ENCODE assay signal across 1 cellular context in genomic region chr10:44978570-44979280, GRCh38.
TF ChIP-seq lines count a peak whose summit lies in the region.

A gene with protein sequence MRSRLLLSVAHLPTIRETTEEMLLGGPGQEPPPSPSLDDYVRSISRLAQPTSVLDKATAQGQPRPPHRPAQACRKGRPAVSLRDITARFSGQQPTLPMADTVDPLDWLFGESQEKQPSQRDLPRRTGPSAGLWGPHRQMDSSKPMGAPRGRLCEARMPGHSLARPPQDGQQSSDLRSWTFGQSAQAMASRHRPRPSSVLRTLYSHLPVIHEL (minus strand): TSS chr10:44978809. CDS start chr10:44978030, 779 bp downstream.

TF ChIP-seq in GM12878, 131 proteins besides CTCF, POLR2A, EP300 and RAD21 (continued from another document and continues in another):
- TF ChIP-seq, protein P1, sequence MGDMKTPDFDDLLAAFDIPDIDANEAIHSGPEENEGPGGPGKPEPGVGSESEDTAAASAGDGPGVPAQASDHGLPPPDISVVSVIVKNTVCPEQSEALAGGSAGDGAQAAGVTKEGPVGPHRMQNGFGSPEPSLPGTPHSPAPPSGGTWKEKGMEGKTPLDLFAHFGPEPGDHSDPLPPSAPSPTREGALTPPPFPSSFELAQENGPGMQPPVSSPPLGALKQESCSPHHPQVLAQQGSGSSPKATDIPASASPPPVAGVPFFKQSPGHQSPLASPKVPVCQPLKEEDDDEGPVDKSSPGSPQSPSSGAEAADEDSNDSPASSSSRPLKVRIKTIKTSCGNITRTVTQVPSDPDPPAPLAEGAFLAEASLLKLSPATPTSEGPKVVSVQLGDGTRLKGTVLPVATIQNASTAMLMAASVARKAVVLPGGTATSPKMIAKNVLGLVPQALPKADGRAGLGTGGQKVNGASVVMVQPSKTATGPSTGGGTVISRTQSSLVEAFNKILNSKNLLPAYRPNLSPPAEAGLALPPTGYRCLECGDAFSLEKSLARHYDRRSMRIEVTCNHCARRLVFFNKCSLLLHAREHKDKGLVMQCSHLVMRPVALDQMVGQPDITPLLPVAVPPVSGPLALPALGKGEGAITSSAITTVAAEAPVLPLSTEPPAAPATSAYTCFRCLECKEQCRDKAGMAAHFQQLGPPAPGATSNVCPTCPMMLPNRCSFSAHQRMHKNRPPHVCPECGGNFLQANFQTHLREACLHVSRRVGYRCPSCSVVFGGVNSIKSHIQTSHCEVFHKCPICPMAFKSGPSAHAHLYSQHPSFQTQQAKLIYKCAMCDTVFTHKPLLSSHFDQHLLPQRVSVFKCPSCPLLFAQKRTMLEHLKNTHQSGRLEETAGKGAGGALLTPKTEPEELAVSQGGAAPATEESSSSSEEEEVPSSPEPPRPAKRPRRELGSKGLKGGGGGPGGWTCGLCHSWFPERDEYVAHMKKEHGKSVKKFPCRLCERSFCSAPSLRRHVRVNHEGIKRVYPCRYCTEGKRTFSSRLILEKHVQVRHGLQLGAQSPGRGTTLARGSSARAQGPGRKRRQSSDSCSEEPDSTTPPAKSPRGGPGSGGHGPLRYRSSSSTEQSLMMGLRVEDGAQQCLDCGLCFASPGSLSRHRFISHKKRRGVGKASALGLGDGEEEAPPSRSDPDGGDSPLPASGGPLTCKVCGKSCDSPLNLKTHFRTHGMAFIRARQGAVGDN (IDR thresholded peaks at IDR 0.05): peak; percentile 80
- TF ChIP-seq, protein P2, sequence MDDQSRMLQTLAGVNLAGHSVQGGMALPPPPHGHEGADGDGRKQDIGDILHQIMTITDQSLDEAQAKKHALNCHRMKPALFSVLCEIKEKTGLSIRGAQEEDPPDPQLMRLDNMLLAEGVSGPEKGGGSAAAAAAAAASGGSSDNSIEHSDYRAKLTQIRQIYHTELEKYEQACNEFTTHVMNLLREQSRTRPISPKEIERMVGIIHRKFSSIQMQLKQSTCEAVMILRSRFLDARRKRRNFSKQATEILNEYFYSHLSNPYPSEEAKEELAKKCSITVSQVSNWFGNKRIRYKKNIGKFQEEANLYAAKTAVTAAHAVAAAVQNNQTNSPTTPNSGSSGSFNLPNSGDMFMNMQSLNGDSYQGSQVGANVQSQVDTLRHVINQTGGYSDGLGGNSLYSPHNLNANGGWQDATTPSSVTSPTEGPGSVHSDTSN (IDR thresholded peaks at IDR 0.05; ENCODE audit: insufficient replicate concordance, low read depth, low read length): peak; percentile 98
- TF ChIP-seq POLR2AphosphoS5 (IDR thresholded peaks at IDR 0.05; ENCODE audit: low read length) (peak; percentile 98), NKRF (conservative IDR thresholded peaks at IDR 0.05) (no peak), SUPT20H (IDR thresholded peaks at IDR 0.05; ENCODE audit: borderline replicate concordance, control insufficient read depth, low read depth, low read length) (no peak), ZNF622 (IDR thresholded peaks at IDR 0.05) (no peak), PAX5 (IDR thresholded peaks at IDR 0.05; ENCODE audit: borderline replicate concordance, low read depth, low read length) (no peak), ETV6 (conservative IDR thresholded peaks at IDR 0.05 in 1 of 2, IDR thresholded peaks at IDR 0.05 in 1 of 2; ENCODE audit: borderline replicate concordance in 1 of 2, low read depth in 1 of 2) (no peak), RCOR1 (conservative IDR thresholded peaks at IDR 0.05; ENCODE audit: low read depth, low read length) (no peak), DPF2 (IDR thresholded peaks at IDR 0.05) (peak; percentile 84), NR2C1 (IDR thresholded peaks at IDR 0.05) (no peak), NFYA (IDR thresholded peaks at IDR 0.05; ENCODE audit: borderline replicate concordance, low read depth, low read length) (no peak), IKZF1 (conservative IDR thresholded peaks at IDR 0.05) (peak; percentile 81), TARDBP (IDR thresholded peaks at IDR 0.05; ENCODE audit: borderline replicate concordance) (no peak), STAT3 (IDR thresholded peaks at IDR 0.05; ENCODE audit: low read depth, low read length) (no peak), GATAD2B (conservative IDR thresholded peaks at IDR 0.05; ENCODE audit: low read depth) (peak; percentile 25; the same call in 1 of the 2 replicates), NRF1 (conservative IDR thresholded peaks at IDR 0.05; ENCODE audit: low read depth, low read length) (no peak), HDAC2 (IDR thresholded peaks at IDR 0.05) (no peak), FOXK2 (IDR thresholded peaks at IDR 0.05) (0 out of 2 replicates have a peak, but pooled peaks have one; percentile 30), YBX1 (IDR thresholded peaks at IDR 0.05) (no peak), ZZZ3 (IDR thresholded peaks at IDR 0.05; ENCODE audit: control insufficient read depth, insufficient read length, low read depth) (no peak), BMI1 (IDR thresholded peaks at IDR 0.05; ENCODE audit: borderline replicate concordance) (no peak), SREBF2 (IDR thresholded peaks at IDR 0.05; ENCODE audit: low read length) (no peak), HDGF (IDR thresholded peaks at IDR 0.05) (no peak), ZNF384 (IDR thresholded peaks at IDR 0.05; ENCODE audit: borderline replicate concordance, low read depth, low read length) (no peak), PKNOX1 (IDR thresholded peaks at IDR 0.05) (peak; percentile 98), SMAD1 (IDR thresholded peaks at IDR 0.05; ENCODE audit: low read depth, partially characterized antibody) (peak; percentile 43), MTA2 (IDR thresholded peaks at IDR 0.05; ENCODE audit: low read depth) (no peak), MYB (IDR thresholded peaks at IDR 0.05; ENCODE audit: borderline replicate concordance, low read depth, low read length) (no peak), SIX5 (IDR thresholded peaks at IDR 0.05; ENCODE audit: low read depth, low read length, severe bottlenecking) (no peak)
- TF ChIP-seq, protein P3, sequence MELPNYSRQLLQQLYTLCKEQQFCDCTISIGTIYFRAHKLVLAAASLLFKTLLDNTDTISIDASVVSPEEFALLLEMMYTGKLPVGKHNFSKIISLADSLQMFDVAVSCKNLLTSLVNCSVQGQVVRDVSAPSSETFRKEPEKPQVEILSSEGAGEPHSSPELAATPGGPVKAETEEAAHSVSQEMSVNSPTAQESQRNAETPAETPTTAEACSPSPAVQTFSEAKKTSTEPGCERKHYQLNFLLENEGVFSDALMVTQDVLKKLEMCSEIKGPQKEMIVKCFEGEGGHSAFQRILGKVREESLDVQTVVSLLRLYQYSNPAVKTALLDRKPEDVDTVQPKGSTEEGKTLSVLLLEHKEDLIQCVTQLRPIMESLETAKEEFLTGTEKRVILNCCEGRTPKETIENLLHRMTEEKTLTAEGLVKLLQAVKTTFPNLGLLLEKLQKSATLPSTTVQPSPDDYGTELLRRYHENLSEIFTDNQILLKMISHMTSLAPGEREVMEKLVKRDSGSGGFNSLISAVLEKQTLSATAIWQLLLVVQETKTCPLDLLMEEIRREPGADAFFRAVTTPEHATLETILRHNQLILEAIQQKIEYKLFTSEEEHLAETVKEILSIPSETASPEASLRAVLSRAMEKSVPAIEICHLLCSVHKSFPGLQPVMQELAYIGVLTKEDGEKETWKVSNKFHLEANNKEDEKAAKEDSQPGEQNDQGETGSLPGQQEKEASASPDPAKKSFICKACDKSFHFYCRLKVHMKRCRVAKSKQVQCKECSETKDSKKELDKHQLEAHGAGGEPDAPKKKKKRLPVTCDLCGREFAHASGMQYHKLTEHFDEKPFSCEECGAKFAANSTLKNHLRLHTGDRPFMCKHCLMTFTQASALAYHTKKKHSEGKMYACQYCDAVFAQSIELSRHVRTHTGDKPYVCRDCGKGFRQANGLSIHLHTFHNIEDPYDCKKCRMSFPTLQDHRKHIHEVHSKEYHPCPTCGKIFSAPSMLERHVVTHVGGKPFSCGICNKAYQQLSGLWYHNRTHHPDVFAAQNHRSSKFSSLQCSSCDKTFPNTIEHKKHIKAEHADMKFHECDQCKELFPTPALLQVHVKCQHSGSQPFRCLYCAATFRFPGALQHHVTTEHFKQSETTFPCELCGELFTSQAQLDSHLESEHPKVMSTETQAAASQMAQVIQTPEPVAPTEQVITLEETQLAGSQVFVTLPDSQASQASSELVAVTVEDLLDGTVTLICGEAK (IDR thresholded peaks at IDR 0.05; ENCODE audit: borderline replicate concordance): no peak
- TF ChIP-seq, protein P4, sequence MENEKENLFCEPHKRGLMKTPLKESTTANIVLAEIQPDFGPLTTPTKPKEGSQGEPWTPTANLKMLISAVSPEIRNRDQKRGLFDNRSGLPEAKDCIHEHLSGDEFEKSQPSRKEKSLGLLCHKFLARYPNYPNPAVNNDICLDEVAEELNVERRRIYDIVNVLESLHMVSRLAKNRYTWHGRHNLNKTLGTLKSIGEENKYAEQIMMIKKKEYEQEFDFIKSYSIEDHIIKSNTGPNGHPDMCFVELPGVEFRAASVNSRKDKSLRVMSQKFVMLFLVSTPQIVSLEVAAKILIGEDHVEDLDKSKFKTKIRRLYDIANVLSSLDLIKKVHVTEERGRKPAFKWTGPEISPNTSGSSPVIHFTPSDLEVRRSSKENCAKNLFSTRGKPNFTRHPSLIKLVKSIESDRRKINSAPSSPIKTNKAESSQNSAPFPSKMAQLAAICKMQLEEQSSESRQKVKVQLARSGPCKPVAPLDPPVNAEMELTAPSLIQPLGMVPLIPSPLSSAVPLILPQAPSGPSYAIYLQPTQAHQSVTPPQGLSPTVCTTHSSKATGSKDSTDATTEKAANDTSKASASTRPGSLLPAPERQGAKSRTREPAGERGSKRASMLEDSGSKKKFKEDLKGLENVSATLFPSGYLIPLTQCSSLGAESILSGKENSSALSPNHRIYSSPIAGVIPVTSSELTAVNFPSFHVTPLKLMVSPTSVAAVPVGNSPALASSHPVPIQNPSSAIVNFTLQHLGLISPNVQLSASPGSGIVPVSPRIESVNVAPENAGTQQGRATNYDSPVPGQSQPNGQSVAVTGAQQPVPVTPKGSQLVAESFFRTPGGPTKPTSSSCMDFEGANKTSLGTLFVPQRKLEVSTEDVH (IDR thresholded peaks at IDR 0.05; ENCODE audit: low read depth, partially characterized antibody): no peak
- TF ChIP-seq, protein P5, sequence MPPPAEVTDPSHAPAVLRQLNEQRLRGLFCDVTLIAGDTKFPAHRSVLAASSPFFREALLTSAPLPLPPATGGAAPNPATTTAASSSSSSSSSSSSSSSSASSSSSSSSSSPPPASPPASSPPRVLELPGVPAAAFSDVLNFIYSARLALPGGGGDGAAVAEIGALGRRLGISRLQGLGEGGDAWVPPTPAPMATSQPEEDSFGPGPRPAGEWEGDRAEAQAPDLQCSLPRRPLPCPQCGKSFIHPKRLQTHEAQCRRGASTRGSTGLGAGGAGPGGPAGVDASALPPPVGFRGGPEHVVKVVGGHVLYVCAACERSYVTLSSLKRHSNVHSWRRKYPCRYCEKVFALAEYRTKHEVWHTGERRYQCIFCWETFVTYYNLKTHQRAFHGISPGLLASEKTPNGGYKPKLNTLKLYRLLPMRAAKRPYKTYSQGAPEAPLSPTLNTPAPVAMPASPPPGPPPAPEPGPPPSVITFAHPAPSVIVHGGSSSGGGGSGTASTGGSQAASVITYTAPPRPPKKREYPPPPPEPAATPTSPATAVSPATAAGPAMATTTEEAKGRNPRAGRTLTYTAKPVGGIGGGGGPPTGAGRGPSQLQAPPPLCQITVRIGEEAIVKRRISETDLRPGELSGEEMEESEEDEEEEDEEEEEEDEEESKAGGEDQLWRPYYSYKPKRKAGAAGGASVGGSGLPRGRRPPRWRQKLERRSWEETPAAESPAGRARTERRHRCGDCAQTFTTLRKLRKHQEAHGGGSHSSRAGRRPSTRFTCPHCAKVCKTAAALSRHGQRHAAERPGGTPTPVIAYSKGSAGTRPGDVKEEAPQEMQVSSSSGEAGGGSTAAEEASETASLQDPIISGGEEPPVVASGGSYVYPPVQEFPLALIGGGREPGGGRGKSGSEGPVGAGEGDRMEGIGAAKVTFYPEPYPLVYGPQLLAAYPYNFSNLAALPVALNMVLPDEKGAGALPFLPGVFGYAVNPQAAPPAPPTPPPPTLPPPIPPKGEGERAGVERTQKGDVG (CRISPR knock-in tag; IDR thresholded peaks at IDR 0.05): no peak
- TF ChIP-seq, protein P6, sequence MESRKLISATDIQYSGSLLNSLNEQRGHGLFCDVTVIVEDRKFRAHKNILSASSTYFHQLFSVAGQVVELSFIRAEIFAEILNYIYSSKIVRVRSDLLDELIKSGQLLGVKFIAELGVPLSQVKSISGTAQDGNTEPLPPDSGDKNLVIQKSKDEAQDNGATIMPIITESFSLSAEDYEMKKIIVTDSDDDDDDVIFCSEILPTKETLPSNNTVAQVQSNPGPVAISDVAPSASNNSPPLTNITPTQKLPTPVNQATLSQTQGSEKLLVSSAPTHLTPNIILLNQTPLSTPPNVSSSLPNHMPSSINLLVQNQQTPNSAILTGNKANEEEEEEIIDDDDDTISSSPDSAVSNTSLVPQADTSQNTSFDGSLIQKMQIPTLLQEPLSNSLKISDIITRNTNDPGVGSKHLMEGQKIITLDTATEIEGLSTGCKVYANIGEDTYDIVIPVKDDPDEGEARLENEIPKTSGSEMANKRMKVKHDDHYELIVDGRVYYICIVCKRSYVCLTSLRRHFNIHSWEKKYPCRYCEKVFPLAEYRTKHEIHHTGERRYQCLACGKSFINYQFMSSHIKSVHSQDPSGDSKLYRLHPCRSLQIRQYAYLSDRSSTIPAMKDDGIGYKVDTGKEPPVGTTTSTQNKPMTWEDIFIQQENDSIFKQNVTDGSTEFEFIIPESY (IDR thresholded peaks at IDR 0.05): no peak
